Comparison of ENCODE assay signal across 26 cellular contexts in genomic region chr6:39428152-39428551, GRCh38.
"Had no signal": no experiment of that assay in that cellular context is flagged by ENCODE, and none has a peak within 500 bp of the region (broad histone marks: within the 10 kb centered on the region; RNA-seq: fewer than 3 reads in every experiment).

No MANE protein-coding gene starts in this region.

- H3K36me3 Mint-ChIP-seq: naive thymus-derived CD4-positive, alpha-beta T cell; stimulated activated effector memory CD8-positive, alpha-beta T cell treated with anti-CD3 and anti-CD28 coated beads, Interleukin-12 subunit alpha, Interleukin-12 subunit beta, amount 100 ng/mL, for 72 hours; type B pancreatic cell had no signal

- H3K9me3 ChIP-seq: gastroesophageal sphincter, heart left ventricle, left lung, prostate gland, right atrium auricular region, stomach, thyroid gland, uterus had no signal

- H3K36me3 ChIP-seq: gastroesophageal sphincter, heart left ventricle, left lung, prostate gland, right atrium auricular region, stomach, thyroid gland, uterus had no signal

- ATAC-seq: gastroesophageal sphincter; heart left ventricle; left cardiac atrium; left lung; naive thymus-derived CD4-positive, alpha-beta T cell; sciatic nerve; stimulated activated effector memory CD8-positive, alpha-beta T cell treated with anti-CD3 and anti-CD28 coated beads, Interleukin-12 subunit alpha, Interleukin-12 subunit beta, amount 100 ng/mL, for 72 hours had no signal

- H3K4me3 Mint-ChIP-seq: naive thymus-derived CD4-positive, alpha-beta T cell; nephron; stimulated activated effector memory CD8-positive, alpha-beta T cell treated with anti-CD3 and anti-CD28 coated beads, Interleukin-12 subunit alpha, Interleukin-12 subunit beta, amount 100 ng/mL, for 72 hours; type B pancreatic cell had no signal

- H3K9me3 Mint-ChIP-seq: naive thymus-derived CD4-positive, alpha-beta T cell; nephron; stimulated activated effector memory CD8-positive, alpha-beta T cell treated with anti-CD3 and anti-CD28 coated beads, Interleukin-12 subunit alpha, Interleukin-12 subunit beta, amount 100 ng/mL, for 72 hours had no signal

- H3K27ac Mint-ChIP-seq: naive thymus-derived CD4-positive, alpha-beta T cell; nephron; stimulated activated effector memory CD8-positive, alpha-beta T cell treated with anti-CD3 and anti-CD28 coated beads, Interleukin-12 subunit alpha, Interleukin-12 subunit beta, amount 100 ng/mL, for 72 hours; type B pancreatic cell had no signal

- DNase-seq: dermis blood vessel endothelial cell; effector memory CD4-positive, alpha-beta T cell; foreskin fibroblast; heart left ventricle; left cardiac atrium; left lung; mesendoderm; midbrain; naive thymus-derived CD4-positive, alpha-beta T cell; nucleus accumbens; stimulated activated CD4-positive, alpha-beta T cell treated with anti-CD3 and anti-CD28 coated beads, Interleukin-2, amount 100 ng/mL, for 24 hours; stimulated activated CD4-positive, alpha-beta T cell treated with anti-CD3 and anti-CD28 coated beads, Interleukin-4, amount 100 ng/mL, for 24 hours; stimulated activated naive CD4-positive, alpha-beta T cell treated with Interleukin-2 at 50 U/mL for 16 hours; stomach; thyroid gland; uterus had no signal

- H3K27me3 ChIP-seq: gastroesophageal sphincter, heart left ventricle, hepatocyte, left lung, right atrium auricular region, stomach, thyroid gland, uterus had no signal

- H3K27me3 Mint-ChIP-seq: type B pancreatic cell had no signal

- H3K27ac ChIP-seq: coronary artery, gastroesophageal sphincter, heart left ventricle, hepatocyte, left lung, prostate gland, right atrium auricular region, stomach, thyroid gland, uterus had no signal

- H3K4me1 Mint-ChIP-seq: stimulated activated effector memory CD8-positive, alpha-beta T cell treated with anti-CD3 and anti-CD28 coated beads, Interleukin-12 subunit alpha, Interleukin-12 subunit beta, amount 100 ng/mL, for 72 hours had no signal

- H3K4me1 ChIP-seq: prostate gland, thyroid gland, uterus had no signal

- FAIRE-seq: endothelial cell of umbilical vein had no signal

- H3K4me3 ChIP-seq: coronary artery, gastroesophageal sphincter, heart left ventricle, hepatocyte, left lung, prostate gland, right atrium auricular region, stomach, thyroid gland, uterus had no signal
